8 cellular contexts compared by ENCODE assay signal in the genomic region with DNA sequence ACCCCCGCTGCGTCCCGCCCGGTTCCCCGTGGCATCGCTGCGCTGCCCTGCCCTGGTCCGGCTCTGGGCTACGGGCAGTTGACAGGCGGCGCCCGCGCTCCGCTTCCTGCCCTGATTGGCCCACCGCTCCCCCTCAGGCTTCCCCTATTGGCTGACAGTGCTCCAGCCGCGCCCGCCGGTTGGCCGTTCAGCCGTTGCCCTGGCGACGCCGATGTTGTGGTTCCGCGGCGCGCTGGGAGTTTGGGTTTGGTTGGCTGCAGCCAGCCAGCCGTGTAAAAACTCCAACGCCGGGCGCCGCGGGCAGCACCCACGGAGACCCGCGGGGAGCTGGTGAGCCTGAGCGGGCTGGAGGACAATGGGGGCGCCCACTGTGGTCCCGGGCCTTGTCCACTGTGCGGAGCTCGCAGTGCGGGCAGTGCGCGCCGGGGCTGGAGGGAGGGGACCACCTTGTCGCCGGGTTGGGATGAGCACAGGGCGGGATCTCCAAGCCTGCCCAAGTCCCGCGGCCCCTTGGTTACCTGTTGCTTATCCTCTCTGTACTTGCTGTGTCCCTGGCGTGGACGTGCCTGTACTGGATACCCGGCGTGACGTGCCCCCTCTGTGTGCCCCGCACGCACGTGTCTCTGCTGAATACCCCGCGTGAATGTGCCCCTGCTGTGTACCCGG. TPM values are rescaled to one million over a fixed set of nuclear protein-coding genes. Genes with fewer than 3 reads are reported as not detected.
DNase-seq lines count a peak whose midpoint lies in the region; ATAC-seq and TF ChIP-seq lines count a peak whose summit lies in the region.

C7orf57 (plus strand) TSS at position 243 of the 666 bp plus-strand sequence. CDS start 766 bp downstream, outside the sequence.

- H3K4me1 Mint-ChIP-seq in Caco-2 (ENCODE audit: low read depth, unreplicated experiment) (peaks cover 7% of the 10 kb centered on the region), nephron progenitor cell (peaks cover 8% of the 10 kb centered on the region)
- peaks cover 7% of the 10 kb centered on the region in 2 donors for H3K4me1 Mint-ChIP-seq in stimulated activated naive B cell treated with anti-CD40 and anti-IgM and Interleukin-4, amounts not matched to agents 10 μg/mL and 1 μg/mL and 100 μg/mL, for 72 hours

- DNase-seq in Caco-2 (peak; percentile 91 to 94), HPDE6-E6E7 (ENCODE audit: extremely low spot score) (peak; percentile 98), foreskin fibroblast (peak; percentile 68 to 91), nephron progenitor cell (peak; percentile 95)
- DNase-seq in activated effector memory CD4-positive, alpha-beta T cell treated with anti-CD3 and anti-CD28 coated beads, Interleukin-2, amount 50 U/mL, for 16 hours, result peak; percentile 93
- DNase-seq in stimulated activated naive B cell treated with anti-CD40 and anti-IgM and Interleukin-4, amounts not matched to agents 10 μg/mL and 1 μg/mL and 100 μg/mL, for 72 hours, result peak; percentile 70

- CTCF ChIA-PET in Caco-2 (lab: Charles Lee), result interaction anchor here (1.0 to 1.3 kb wide), 3 partner anchors 53 to 120 kb away, joined by 3 read pairs; no protein-coding TSS in a partner anchor

- H3K27me3 ChIP-seq in Caco-2 (replicated peaks; ENCODE audit: control insufficient read depth, insufficient read depth, low read length), result peaks cover 5% of the 10 kb centered on the region

- no TSS peak for BruUV-seq in Caco-2 (replicated peaks; lab: Mats Ljungman, UMichigan)

- no peaks in the 10 kb centered on the region for H3K36me3 Mint-ChIP-seq in Caco-2 (ENCODE audit: insufficient read depth, unreplicated experiment)
- no peaks in the 10 kb centered on the region for H3K36me3 Mint-ChIP-seq in nephron progenitor cell (ENCODE audit: low read depth)
- no peaks in the 10 kb centered on the region for H3K36me3 Mint-ChIP-seq in stimulated activated naive B cell treated with anti-CD40 and anti-IgM and Interleukin-4, amounts not matched to agents 10 μg/mL and 1 μg/mL and 100 μg/mL, for 72 hours

- H3K27me3 Mint-ChIP-seq in Caco-2 (ENCODE audit: insufficient read depth, unreplicated experiment) (peaks cover 37% of the 10 kb centered on the region), nephron progenitor cell (ENCODE audit: low read depth, poor library complexity) (peaks cover 80% of the 10 kb centered on the region)
- peaks cover 37 to 58% of the 10 kb centered on the region in 2 donors for H3K27me3 Mint-ChIP-seq in stimulated activated naive B cell treated with anti-CD40 and anti-IgM and Interleukin-4, amounts not matched to agents 10 μg/mL and 1 μg/mL and 100 μg/mL, for 72 hours

- intact Hi-C loops in Caco-2 (cut with micrococcal nuclease; ENCODE audit: unreplicated experiment), result loop anchor here (1.0 to 2.0 kb wide), 3 partner anchors 43 to 75 kb away; no protein-coding TSS in a partner anchor

- peak in 1 of 2 experiments; percentile 36 for TF ChIP-seq CTCF in Caco-2 (IDR thresholded peaks at IDR 0.05; ENCODE audit: insufficient read depth in 1 of 2, low read depth in 1 of 2, low read length in 1 of 2, severe bottlenecking in 1 of 2, unreplicated experiment in 1 of 2)
- TF ChIP-seq CTCF in foreskin fibroblast (IDR thresholded peaks at IDR 0.05; ENCODE audit: low read depth, low read length), result peak; percentile 5
- TF ChIP-seq CTCF in nephron progenitor cell (IDR thresholded peaks at IDR 0.05), result no peak

- no peaks in the 10 kb centered on the region for H3K9me3 ChIP-seq in Caco-2

- H3K9me3 Mint-ChIP-seq in Caco-2 (ENCODE audit: unreplicated experiment), result no peaks in the 10 kb centered on the region
- no peaks in the 10 kb centered on the region for H3K9me3 Mint-ChIP-seq in nephron progenitor cell
- H3K9me3 Mint-ChIP-seq in stimulated activated naive B cell treated with anti-CD40 and anti-IgM and Interleukin-4, amounts not matched to agents 10 μg/mL and 1 μg/mL and 100 μg/mL, for 72 hours, result peaks cover 0 to 1% of the 10 kb centered on the region in 2 donors

- POLR2A ChIA-PET in Caco-2 (lab: Charles Lee), result no interaction called here

- H3K36me3 ChIP-seq in Caco-2 (ENCODE audit: control insufficient read depth, insufficient read depth, low read length), result no peaks in the 10 kb centered on the region

- ATAC-seq in GM21367 (IDR thresholded peaks at IDR 0.05; ENCODE audit: unreplicated experiment), result peak; percentile 99
- ATAC-seq in stimulated activated naive B cell treated with anti-CD40 and anti-IgM and Interleukin-4, amounts not matched to agents 10 μg/mL and 1 μg/mL and 100 μg/mL, for 72 hours (replicated peaks), result peak; percentile 98

- peaks cover 5% of the 10 kb centered on the region for H3K4me1 ChIP-seq in Caco-2

- H3K4me3 Mint-ChIP-seq in Caco-2 (ENCODE audit: unreplicated experiment), result peak within 1 kb of the TSS; percentile 78
- peak within 1 kb of the TSS; percentile 89 for H3K4me3 Mint-ChIP-seq in nephron progenitor cell
- peak within 1 kb of the TSS; percentile 74 to 81 for H3K4me3 Mint-ChIP-seq in stimulated activated naive B cell treated with anti-CD40 and anti-IgM and Interleukin-4, amounts not matched to agents 10 μg/mL and 1 μg/mL and 100 μg/mL, for 72 hours

- peak within 1 kb of the TSS; percentile 84 for H3K27ac Mint-ChIP-seq in Caco-2 (ENCODE audit: unreplicated experiment)
- peak within 1 kb of the TSS; percentile 23 for H3K27ac Mint-ChIP-seq in nephron progenitor cell
- H3K27ac Mint-ChIP-seq in stimulated activated naive B cell treated with anti-CD40 and anti-IgM and Interleukin-4, amounts not matched to agents 10 μg/mL and 1 μg/mL and 100 μg/mL, for 72 hours, result peak within 1 kb of the TSS; percentile 84

- peak within 1 kb of the TSS; percentile 50 for H3K4me3 ChIP-seq in Caco-2 (ENCODE audit: low read depth, low read length)
- H3K4me3 ChIP-seq in foreskin fibroblast (ENCODE audit: low read depth in 1 of 2, low read length in 2 of 2), result peak within 1 kb of the TSS; percentile 59 to 65

TF ChIP-seq in PFSK-1, 5 proteins besides CTCF, POLR2A, EP300 and RAD21:
- TF ChIP-seq FOXP2 (optimal IDR thresholded peaks at IDR 0.05; ENCODE audit: borderline replicate concordance, extremely low read depth, extremely low read length, insufficient read depth) (peak; percentile 70), TAF1 (IDR thresholded peaks at IDR 0.05; ENCODE audit: borderline replicate concordance, insufficient read depth, low read length) (no peak)

RNA-seq across cellular contexts. Expression of gene C7orf57, which starts in this region (rescaled TPM):
- not detected in 2 replicates for total RNA-seq in Caco-2 (2022)
- polyA plus RNA-seq in PFSK-1 (2012; ENCODE audit: insufficient read length, low read depth), result 0.56 TPM

Comparison
In these comparisons a context has a peak if more than half of its experiments do, and no peak if none do; other contexts are left out.
1. Peak in every context shown above with its lines: DNase-seq, ATAC-seq and H3K4me3 ChIP-seq.
2. Peak in DNase-seq and H3K4me3 ChIP-seq in Caco-2; RNA of the gene not detected or under 1 TPM.
3. H3K27ac Mint-ChIP-seq: peak in every context shown above with its lines; median percentile 84 in Caco-2; 84 in stimulated activated naive B cell treated with anti-CD40 and anti-IgM and Interleukin-4, amounts not matched to agents 10 μg/mL and 1 μg/mL and 100 μg/mL, for 72 hours; 23 in nephron progenitor cell.